ENCODE assay signal across 7 cellular contexts in the genomic region with DNA sequence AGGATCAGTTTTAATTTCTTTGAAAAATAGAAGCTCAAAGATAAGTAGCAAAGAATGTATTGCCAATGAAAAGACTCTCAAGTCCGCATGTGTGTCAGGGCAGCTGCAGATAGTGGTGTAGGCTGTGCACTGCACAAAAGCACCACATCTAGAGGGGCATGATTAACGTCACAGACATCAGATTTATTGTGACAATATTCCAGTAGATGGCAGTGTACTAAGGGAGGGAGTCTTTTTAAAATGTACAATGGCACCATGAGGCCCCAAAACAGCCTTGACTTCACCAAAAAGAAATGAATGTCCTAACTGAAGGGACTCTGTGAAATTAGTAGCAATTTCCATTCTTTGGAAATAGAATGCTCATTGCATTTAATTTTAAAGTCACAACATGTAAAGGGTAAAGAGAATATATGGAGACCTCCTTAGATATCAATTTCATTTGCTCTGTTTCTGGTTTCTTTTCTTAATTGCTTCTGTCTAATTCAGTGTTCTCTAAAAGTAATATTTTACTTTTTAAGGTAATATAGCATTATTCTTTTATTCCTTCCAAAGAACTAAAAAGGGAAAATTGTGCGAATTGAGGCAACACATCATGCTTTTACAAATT.
A peak's percentile ranks its signal among the peaks of the same experiment; 100 is the strongest.
DNase-seq lines count a peak whose midpoint lies in the region; ATAC-seq and TF ChIP-seq lines count a peak whose summit lies in the region.

No MANE protein-coding gene starts in this region.

- in situ Hi-C loops in brain microvascular endothelial cell (cut with HindIII; ENCODE audit: low pct_ligation_motif_present, low sequenced_read_pairs) = no loop called here

- no peak overlapping the region for H3K27ac ChIP-seq in brain microvascular endothelial cell

- H3K4me3 ChIP-seq in brain microvascular endothelial cell (ENCODE audit: low read depth, low read length) = no peak overlapping the region

- DNase-seq in DMS153 treated with DMSO at 0.1 percent for 48 hours (lab: John Stamatoyannopoulos, UW; ENCODE audit: unreplicated experiment) = peak; percentile 49
- DNase-seq in NCI-H526 treated with DMSO at 0.1 percent for 48 hours (lab: John Stamatoyannopoulos, UW) = peak; percentile 42
- peak; percentile 37 for DNase-seq in brain microvascular endothelial cell
- peak; percentile 66 for DNase-seq in left kidney (ENCODE audit: low read depth, low spot score)
- DNase-seq in NCI-H2196 (lab: John Stamatoyannopoulos, UW; ENCODE audit: unreplicated experiment) = no peak

- H3K36me3 ChIP-seq in brain microvascular endothelial cell (replicated peaks) = no peaks in the 10 kb centered on the region

- H3K27me3 ChIP-seq in brain microvascular endothelial cell (replicated peaks) = no peaks in the 10 kb centered on the region

- peak; percentile 54 for TF ChIP-seq CTCF in brain microvascular endothelial cell (IDR thresholded peaks at IDR 0.05; ENCODE audit: low read depth, low read length, missing control alignments)

- ATAC-seq in GM18870 (IDR thresholded peaks at IDR 0.05; ENCODE audit: unreplicated experiment) (peak; percentile 83), HG03045 (IDR thresholded peaks at IDR 0.05; ENCODE audit: unreplicated experiment) (peak; percentile 77)
